In the genomic region with DNA sequence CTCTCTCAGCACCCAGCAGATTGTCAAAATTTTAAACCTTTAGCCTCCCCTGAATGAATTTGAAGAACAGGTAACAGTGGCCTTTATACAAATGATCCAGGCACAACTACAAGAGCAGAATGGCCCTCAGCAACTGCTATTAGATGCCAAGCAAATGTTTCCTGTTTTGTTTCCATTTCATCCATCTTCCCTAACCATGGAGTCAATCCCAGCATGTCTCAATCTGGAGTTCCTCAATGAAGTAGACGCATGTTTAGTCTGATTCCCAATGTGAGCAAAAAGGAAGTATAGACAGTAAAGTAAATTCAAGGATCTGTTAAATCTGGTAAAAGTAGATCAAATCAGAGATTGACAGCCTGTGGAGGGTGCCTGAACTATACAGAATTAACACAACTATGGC, we compare ENCODE assay signal across 8 cellular contexts.
DNase-seq lines count a peak whose midpoint lies in the region; ATAC-seq and TF ChIP-seq lines count a peak whose summit lies in the region.
"Not testable (repeated sequence)": the region's sequence is repeated elsewhere in the genome, so short reads cannot be mapped to it uniquely, and the experiment has no call there.

No MANE protein-coding gene starts in this region.

- not testable (repeated sequence) for H3K4me1 Mint-ChIP-seq in endodermal cell; stimulated activated effector memory CD8-positive, alpha-beta T cell treated with anti-CD3 and anti-CD28 coated beads, Interleukin-12 subunit alpha, Interleukin-12 subunit beta, amount 100 ng/mL, for 72 hours; stimulated activated naive CD8-positive, alpha-beta T cell treated with anti-CD3 and anti-CD28 coated beads, Interleukin-15, amount 100 ng/mL, for 72 hours

- CTCF ChIA-PET in GM10248 (lab: Yijun Ruan, JAX) = not testable (repeated sequence)

- POLR2A ChIA-PET in GM10248 (lab: Yijun Ruan, JAX) = not testable (repeated sequence)

- not testable (repeated sequence) for H3K9ac ChIP-seq in endodermal cell (ENCODE audit: extremely low read depth, low read length, poor library complexity, severe bottlenecking)

- H3K36me3 ChIP-seq in endodermal cell (ENCODE audit: control insufficient read depth, insufficient read depth, low read length); esophagus muscularis mucosa; osteoblast (ENCODE audit: insufficient read depth, low read length): not testable (repeated sequence)

- H3K36me3 Mint-ChIP-seq in endodermal cell (ENCODE audit: low read depth); stimulated activated effector memory CD8-positive, alpha-beta T cell treated with anti-CD3 and anti-CD28 coated beads, Interleukin-12 subunit alpha, Interleukin-12 subunit beta, amount 100 ng/mL, for 72 hours: not testable (repeated sequence)

- WGBS in endodermal cell (ENCODE audit: insufficient coverage in 1 of 2, insufficient read length in 1 of 2), 2 experiments = 80 to 82% methylated on average over 1 of the region's 1 CpG
- 55% methylated on average over 1 of the region's 1 CpG for WGBS in esophagus muscularis mucosa

- not testable (repeated sequence) for H3K27ac ChIP-seq in endodermal cell (ENCODE audit: low read depth, low read length); esophagus muscularis mucosa (replicated peaks in 1 of 4); osteoblast (ENCODE audit: low read depth, low read length)

- H3K4me2 ChIP-seq in osteoblast (ENCODE audit: insufficient read depth, low read length) = not testable (repeated sequence)

- H3K4me3 ChIP-seq in endodermal cell (ENCODE audit: low read length); esophagus muscularis mucosa; osteoblast (ENCODE audit: insufficient read depth, low read length): not testable (repeated sequence)

- not testable (repeated sequence) for H3K4me3 Mint-ChIP-seq in endodermal cell; stimulated activated effector memory CD8-positive, alpha-beta T cell treated with anti-CD3 and anti-CD28 coated beads, Interleukin-12 subunit alpha, Interleukin-12 subunit beta, amount 100 ng/mL, for 72 hours; stimulated activated naive CD8-positive, alpha-beta T cell treated with anti-CD3 and anti-CD28 coated beads, Interleukin-15, amount 100 ng/mL, for 72 hours

- H3K9me3 Mint-ChIP-seq in endodermal cell; stimulated activated effector memory CD8-positive, alpha-beta T cell treated with anti-CD3 and anti-CD28 coated beads, Interleukin-12 subunit alpha, Interleukin-12 subunit beta, amount 100 ng/mL, for 72 hours; stimulated activated naive CD8-positive, alpha-beta T cell treated with anti-CD3 and anti-CD28 coated beads, Interleukin-15, amount 100 ng/mL, for 72 hours: not testable (repeated sequence)

- H3K4me1 ChIP-seq in endodermal cell (ENCODE audit: control insufficient read depth, insufficient read depth, low read length); esophagus muscularis mucosa; osteoblast (ENCODE audit: insufficient read depth, low read length): not testable (repeated sequence)

- H3K27me3 ChIP-seq in endodermal cell (ENCODE audit: control insufficient read depth, insufficient read depth, low read length, poor library complexity, severe bottlenecking) (peaks cover 76% of the 10 kb centered on the region), esophagus muscularis mucosa (peaks cover 0 to 44% (median 3%) of the 10 kb centered on the region in 4 donors)
- not testable (repeated sequence) for H3K27me3 ChIP-seq in osteoblast (ENCODE audit: insufficient read depth, low read length)

- H3K27ac Mint-ChIP-seq in endodermal cell; stimulated activated effector memory CD8-positive, alpha-beta T cell treated with anti-CD3 and anti-CD28 coated beads, Interleukin-12 subunit alpha, Interleukin-12 subunit beta, amount 100 ng/mL, for 72 hours; stimulated activated naive CD8-positive, alpha-beta T cell treated with anti-CD3 and anti-CD28 coated beads, Interleukin-15, amount 100 ng/mL, for 72 hours: not testable (repeated sequence)

- not testable (repeated sequence) for TF ChIP-seq CTCF in GM10248 (IDR thresholded peaks at IDR 0.05; ENCODE audit: control extremely low read depth, extremely low read depth, low read depth, missing control alignments); endodermal cell (conservative IDR thresholded peaks at IDR 0.05); esophagus muscularis mucosa (IDR thresholded peaks at IDR 0.05); osteoblast (IDR thresholded peaks at IDR 0.05; ENCODE audit: extremely low read depth, low read depth, low read length)

- peaks cover 66% of the 10 kb centered on the region for H3K27me3 Mint-ChIP-seq in endodermal cell (ENCODE audit: insufficient read depth)
- peaks cover 47% of the 10 kb centered on the region for H3K27me3 Mint-ChIP-seq in stimulated activated naive CD8-positive, alpha-beta T cell treated with anti-CD3 and anti-CD28 coated beads, Interleukin-15, amount 100 ng/mL, for 72 hours

- not testable (repeated sequence) for TF ChIP-seq EP300 in esophagus muscularis mucosa (IDR thresholded peaks at IDR 0.05)

- DNase-seq in AG08396 (ENCODE audit: low spot score) = peak; percentile 1
- peak; percentile 2 for DNase-seq in AG20443 (ENCODE audit: low spot score)
- DNase-seq in GM10248 (ENCODE audit: extremely low spot score) = peak; percentile 1
- DNase-seq in endodermal cell = peak; percentile 22
- DNase-seq in esophagus muscularis mucosa (ENCODE audit: extremely low spot score) = peak; percentile 90
- peak; percentile 1 for DNase-seq in osteoblast (ENCODE audit: insufficient read length, low spot score, missing footprints)
- DNase-seq in stimulated activated effector memory CD8-positive, alpha-beta T cell treated with anti-CD3 and anti-CD28 coated beads, Interleukin-12 subunit alpha, Interleukin-12 subunit beta, amount 100 ng/mL, for 72 hours (ENCODE audit: low spot score in 2 of 2); stimulated activated naive CD8-positive, alpha-beta T cell treated with anti-CD3 and anti-CD28 coated beads, Interleukin-15, amount 100 ng/mL, for 72 hours: not testable (repeated sequence)

- not testable (repeated sequence) for H2AFZ ChIP-seq in osteoblast (ENCODE audit: low read length)

- H3K79me2 ChIP-seq in osteoblast (ENCODE audit: insufficient read depth, low read length) = not testable (repeated sequence)

- peak; percentile 27 for ATAC-seq in stimulated activated effector memory CD8-positive, alpha-beta T cell treated with anti-CD3 and anti-CD28 coated beads, Interleukin-12 subunit alpha, Interleukin-12 subunit beta, amount 100 ng/mL, for 72 hours
- peak; percentile 15 for ATAC-seq in stimulated activated naive CD8-positive, alpha-beta T cell treated with anti-CD3 and anti-CD28 coated beads, Interleukin-15, amount 100 ng/mL, for 72 hours

- TF ChIP-seq POLR2A in esophagus muscularis mucosa (IDR thresholded peaks at IDR 0.05; ENCODE audit: low read depth) = not testable (repeated sequence)

- H4K20me1 ChIP-seq in osteoblast (ENCODE audit: insufficient read depth, low read length) = not testable (repeated sequence)

- intact Hi-C loops in esophagus muscularis mucosa (cut with DNase I) = not testable (repeated sequence)

- H3K9me3 ChIP-seq in endodermal cell (ENCODE audit: control insufficient read depth, low read length); esophagus muscularis mucosa; osteoblast (ENCODE audit: low read depth, low read length): not testable (repeated sequence)
